9 cellular contexts compared by ENCODE assay signal in genomic region chr13:94710081-94710809, GRCh38. TPM values are rescaled to one million over a fixed set of nuclear protein-coding genes. Genes with fewer than 3 reads are reported as not detected.
DNase-seq lines count a peak whose midpoint lies in the region; ATAC-seq and TF ChIP-seq lines count a peak whose summit lies in the region.
"Had no signal": no experiment of that assay in that cellular context is flagged by ENCODE, and none has a peak within 500 bp of the region (broad histone marks: within the 10 kb centered on the region; RNA-seq: fewer than 3 reads in every experiment).

No MANE protein-coding gene starts in this region.

- no peaks in the 10 kb centered on the region for H3K79me2 ChIP-seq in MM.1S (ENCODE audit: low read length)

- no peak for ATAC-seq in natural killer cell treated with Interleukin-12 subunit alpha and Interleukin-12 subunit beta and Interleukin-15 and Interleukin-18, amount 100 ng/mL, for 72 hours
- ATAC-seq in GM21360 (IDR thresholded peaks at IDR 0.05; ENCODE audit: unreplicated experiment): no peak

- TF ChIP-seq CTCF in GM10266 (IDR thresholded peaks at IDR 0.05; ENCODE audit: control insufficient read depth, insufficient read depth, low read depth, missing control alignments) (no peak), MM.1S (IDR thresholded peaks at IDR 0.05; ENCODE audit: low read length) (no peak), astrocyte of the spinal cord (IDR thresholded peaks at IDR 0.05; ENCODE audit: low read depth, low read length) (no peak)

- H3K27me3 ChIP-seq in MM.1S (replicated peaks; ENCODE audit: insufficient read depth, low read length): no peaks in the 10 kb centered on the region; the same call in 1 of the 2 replicates

- no peak overlapping the region for H3K9ac ChIP-seq in MM.1S (ENCODE audit: low read length)

- H3F3A ChIP-seq in MM.1S (ENCODE audit: insufficient read depth, low read length): no peaks in the 10 kb centered on the region

- H3K27ac ChIP-seq in MM.1S (ENCODE audit: low read length): no peak overlapping the region

- H3K9me2 ChIP-seq in MM.1S (replicated peaks; ENCODE audit: insufficient read depth, low read length): no peaks in the 10 kb centered on the region

- no peak overlapping the region for H3K27ac Mint-ChIP-seq in natural killer cell treated with Interleukin-12 subunit alpha and Interleukin-12 subunit beta and Interleukin-15 and Interleukin-18, amount 100 ng/mL, for 72 hours

- H3K36me3 Mint-ChIP-seq in natural killer cell treated with Interleukin-12 subunit alpha and Interleukin-12 subunit beta and Interleukin-15 and Interleukin-18, amount 100 ng/mL, for 72 hours: peaks cover 10% of the 10 kb centered on the region

- H4K20me1 ChIP-seq in MM.1S (ENCODE audit: insufficient read depth, low read length): no peaks in the 10 kb centered on the region

- H3K4me3 Mint-ChIP-seq in natural killer cell treated with Interleukin-12 subunit alpha and Interleukin-12 subunit beta and Interleukin-15 and Interleukin-18, amount 100 ng/mL, for 72 hours: peak overlapping the region; percentile 39

- no peaks in the 10 kb centered on the region for H3K4me1 ChIP-seq in MM.1S (ENCODE audit: low read length)

- peak overlapping the region; percentile 37 for H2AFZ ChIP-seq in MM.1S (ENCODE audit: low read length)

- 0 out of 2 replicates have a peak overlapping the region, but pooled peaks have one; percentile 22 for H3K4me2 ChIP-seq in MM.1S (ENCODE audit: low read depth, low read length)

- H3K36me3 ChIP-seq in MM.1S (replicated peaks; ENCODE audit: insufficient read depth, low read length): no peaks in the 10 kb centered on the region

- in situ Hi-C loops in astrocyte of the spinal cord (cut with HindIII; ENCODE audit: low sequenced_read_pairs): no loop called here

- no peaks in the 10 kb centered on the region for H3K9me3 Mint-ChIP-seq in natural killer cell treated with Interleukin-12 subunit alpha and Interleukin-12 subunit beta and Interleukin-15 and Interleukin-18, amount 100 ng/mL, for 72 hours

- H3K9me3 ChIP-seq in MM.1S (replicated peaks; ENCODE audit: insufficient read depth, low read length): no peaks in the 10 kb centered on the region

- DNase-seq in GM10266 (ENCODE audit: extremely low spot score) (peak; percentile 41), MM.1S (no peak), astrocyte of the spinal cord (ENCODE audit: low read depth, low spot score) (peak; percentile 23), HuH-7 (ENCODE audit: low spot score) (no peak), NCI-H226 (no peak)
- no peak for DNase-seq in natural killer cell treated with Interleukin-12 subunit alpha and Interleukin-12 subunit beta and Interleukin-15 and Interleukin-18, amount 100 ng/mL, for 72 hours (ENCODE audit: low spot score)
- DNase-seq: SIG-M5 had no signal

- peaks cover 6 to 15% of the 10 kb centered on the region in 2 donors for H3K4me1 Mint-ChIP-seq in natural killer cell treated with Interleukin-12 subunit alpha and Interleukin-12 subunit beta and Interleukin-15 and Interleukin-18, amount 100 ng/mL, for 72 hours (ENCODE audit: low read depth in 2 of 2)

- H3K4me3 ChIP-seq in MM.1S (ENCODE audit: low read length) (no peak overlapping the region), astrocyte of the spinal cord (ENCODE audit: low read depth, low read length) (no peak overlapping the region)

- H3K27me3 Mint-ChIP-seq in natural killer cell treated with Interleukin-12 subunit alpha and Interleukin-12 subunit beta and Interleukin-15 and Interleukin-18, amount 100 ng/mL, for 72 hours: peaks cover 60 to 68% of the 10 kb centered on the region in 2 donors

RNA-seq across cellular contexts. Expression of gene SOX21, which starts 2.1 kb away (rescaled TPM):
- not detected for total RNA-seq in natural killer cell treated with Interleukin-12 subunit alpha and Interleukin-12 subunit beta and Interleukin-15 and Interleukin-18, amount 100 ng/mL, for 72 hours
- total RNA-seq: fibroblast of villous mesenchyme had no signal

Comparison
In these comparisons a context has a peak if more than half of its experiments do, and no peak if none do; other contexts are left out.
1. DNase-seq: peak in GM10266 (single experiment) and astrocyte of the spinal cord (single experiment); none in MM.1S (single experiment), natural killer cell treated with Interleukin-12 subunit alpha and Interleukin-12 subunit beta and Interleukin-15 and Interleukin-18, amount 100 ng/mL, for 72 hours (single experiment), HuH-7 (single experiment) and NCI-H226 (single experiment).